8 cellular contexts compared by ENCODE assay signal in genomic region chr3:42600111-42600957, GRCh38. TPM values are rescaled to one million over a fixed set of nuclear protein-coding genes. Genes with fewer than 3 reads are reported as not detected.
DNase-seq lines count a peak whose midpoint lies in the region; ATAC-seq and TF ChIP-seq lines count a peak whose summit lies in the region.

TSS of gene NKTR (plus strand) at chr3:42600686. CDS start at chr3:42601007, 321 bp downstream.

- peaks cover 21% of the 10 kb centered on the region for H3K36me3 Mint-ChIP-seq in HFFc6 (ENCODE audit: low read depth)
- H3K36me3 Mint-ChIP-seq in activated naive CD4-positive, alpha-beta T cell treated with anti-CD3 and anti-CD28 coated beads, Interleukin-2, amount 10 ng/mL, durations not matched to agents 7 days and 5 days, result peaks cover 42% of the 10 kb centered on the region

- TF ChIP-seq CTCF in HFFc6 (IDR thresholded peaks at IDR 0.05) (peak; percentile 50; the same call in 1 of the 2 replicates), NB4 (IDR thresholded peaks at IDR 0.05; ENCODE audit: low read depth, low read length) (no peak), gastroesophageal sphincter (IDR thresholded peaks at IDR 0.05) (no peak), neutrophil (IDR thresholded peaks at IDR 0.05) (peak; percentile 56)

- WGBS in gastroesophageal sphincter (ENCODE audit: low coverage in 1 of 2), 2 donors, result 0% methylated on average over 8 to 16 of the region's 76 CpGs

- no peak for TF ChIP-seq EP300 in gastroesophageal sphincter (IDR thresholded peaks at IDR 0.05)

- H3K27me3 ChIP-seq in gastroesophageal sphincter (no peaks in the 10 kb centered on the region), neutrophil (no peaks in the 10 kb centered on the region)

- H3K9me3 ChIP-seq in SK-N-MC (ENCODE audit: low read depth, low read length), result no peaks in the 10 kb centered on the region
- H3K9me3 ChIP-seq in gastroesophageal sphincter, result peaks cover 0 to 7% (median 0%) of the 10 kb centered on the region in 3 donors
- H3K9me3 ChIP-seq in neutrophil, result no peaks in the 10 kb centered on the region

- H3K4me3 ChIP-seq in NB4 (ENCODE audit: low read depth, low read length), result peak within 1 kb of the TSS; percentile 96
- H3K4me3 ChIP-seq in SK-N-MC, result peak within 1 kb of the TSS; percentile 90
- peak within 1 kb of the TSS; percentile 49 to 87 for H3K4me3 ChIP-seq in gastroesophageal sphincter
- H3K4me3 ChIP-seq in neutrophil (ENCODE audit: low read depth in 1 of 2, low read length in 1 of 2), result peak within 1 kb of the TSS; percentile 66 to 92

- H3K9me3 Mint-ChIP-seq in HFFc6, result no peaks in the 10 kb centered on the region
- H3K9me3 Mint-ChIP-seq in activated naive CD4-positive, alpha-beta T cell treated with anti-CD3 and anti-CD28 coated beads, Interleukin-2, amount 10 ng/mL, durations not matched to agents 7 days and 5 days, result peaks cover 3% of the 10 kb centered on the region

- peak within 1 kb of the TSS; percentile 95 for H3K4me3 Mint-ChIP-seq in HFFc6
- peak within 1 kb of the TSS; percentile 93 for H3K4me3 Mint-ChIP-seq in activated naive CD4-positive, alpha-beta T cell treated with anti-CD3 and anti-CD28 coated beads, Interleukin-2, amount 10 ng/mL, durations not matched to agents 7 days and 5 days

- CTCF ChIA-PET in activated naive CD4-positive, alpha-beta T cell treated with anti-CD3 and anti-CD28 coated beads, Interleukin-2, amount 10 ng/mL, durations not matched to agents 7 days and 5 days (lab: Charles Lee), result interaction anchor here (1.1 to 3.1 kb wide), 4 partner anchors 9 to 37 kb away, joined by 3 to 14 read pairs (median 9); partner anchors contain the start of gene SS18L2

- peak; percentile 95 for ATAC-seq in gastroesophageal sphincter

- peak within 1 kb of the TSS; percentile 94 for H3K27ac ChIP-seq in SK-N-MC
- H3K27ac ChIP-seq in gastroesophageal sphincter, result peak within 1 kb of the TSS; percentile 79 to 98 (median 96)
- peak within 1 kb of the TSS; percentile 98 for H3K27ac ChIP-seq in neutrophil
- H3K27ac ChIP-seq in substantia nigra (ENCODE audit: low read depth, low read length, poor library complexity, severe bottlenecking), result peak within 1 kb of the TSS; percentile 92

- peaks cover 42% of the 10 kb centered on the region for H3K4me1 Mint-ChIP-seq in HFFc6 (ENCODE audit: low read depth)
- peaks cover 45% of the 10 kb centered on the region for H3K4me1 Mint-ChIP-seq in activated naive CD4-positive, alpha-beta T cell treated with anti-CD3 and anti-CD28 coated beads, Interleukin-2, amount 10 ng/mL, durations not matched to agents 7 days and 5 days

- peaks cover 5 to 34% (median 12%) of the 10 kb centered on the region in 3 donors for H3K4me1 ChIP-seq in gastroesophageal sphincter
- H3K4me1 ChIP-seq in neutrophil (ENCODE audit: control insufficient read depth in 1 of 2, insufficient read depth in 1 of 2, low read depth in 1 of 2, low read length in 1 of 2), result peaks cover 21 to 24% of the 10 kb centered on the region in 2 experiments

- DNase-seq in GM04503 (ENCODE audit: low read depth) (peak; percentile 81), HFFc6 (peak; percentile 98), NB4 (ENCODE audit: low read depth) (peak; percentile 99), SK-N-MC (ENCODE audit: low read depth, low spot score) (peak; percentile 85), substantia nigra (lab: John Stamatoyannopoulos, UW) (peak; percentile 45 to 97 (median 87))
- DNase-seq in activated naive CD4-positive, alpha-beta T cell treated with anti-CD3 and anti-CD28 coated beads, Interleukin-2, amount 10 ng/mL, durations not matched to agents 7 days and 5 days, result peak; percentile 100

- H3K27ac Mint-ChIP-seq in HFFc6, result peak within 1 kb of the TSS; percentile 95
- H3K27ac Mint-ChIP-seq in activated naive CD4-positive, alpha-beta T cell treated with anti-CD3 and anti-CD28 coated beads, Interleukin-2, amount 10 ng/mL, durations not matched to agents 7 days and 5 days, result peak within 1 kb of the TSS; percentile 100

- TF ChIP-seq POLR2A in NB4 (IDR thresholded peaks at IDR 0.05; ENCODE audit: extremely low read depth, insufficient read length) (peak; percentile 83), gastroesophageal sphincter (IDR thresholded peaks at IDR 0.05) (peak; percentile 77 to 79)

- H3K9ac ChIP-seq in SK-N-MC (ENCODE audit: insufficient read length), result peak within 1 kb of the TSS; percentile 97

- H3K36me3 ChIP-seq in SK-N-MC (ENCODE audit: insufficient read depth, low read length), result peaks cover 18% of the 10 kb centered on the region
- peaks cover 0 to 10% of the 10 kb centered on the region in 2 donors for H3K36me3 ChIP-seq in gastroesophageal sphincter
- H3K36me3 ChIP-seq in neutrophil, result no peaks in the 10 kb centered on the region

- H3K27me3 Mint-ChIP-seq in HFFc6 (ENCODE audit: insufficient read depth), result no peaks in the 10 kb centered on the region; the same call in none of the 2 replicates
- no peaks in the 10 kb centered on the region for H3K27me3 Mint-ChIP-seq in activated naive CD4-positive, alpha-beta T cell treated with anti-CD3 and anti-CD28 coated beads, Interleukin-2, amount 10 ng/mL, durations not matched to agents 7 days and 5 days

RNA-seq across cellular contexts. Expression of gene NKTR, which starts in this region (rescaled TPM):
- total RNA-seq in HFFc6 (2021; fragmentation: NEBNext Ultra II Directional; extraction: Animal tissue kit (Norgen Biotek cat#: 25700)), result 10 to 100 TPM; 27.8 to 32.7 (median 30.9) TPM
- total RNA-seq in gastroesophageal sphincter, result 100 to 1,000 TPM in 1 of 4 donors, 10 to 100 TPM in 3; 17.9 to 134 (median 56.3) TPM

Comparison
In these comparisons a context has a peak if more than half of its experiments do, and no peak if none do; other contexts are left out.
1. Peak in every context shown above with its lines: DNase-seq, ATAC-seq, H3K4me3 ChIP-seq and H3K27ac ChIP-seq.
2. CTCF ChIP-seq: peak in HFFc6 (single experiment) and neutrophil (single experiment); none in NB4 (single experiment) and gastroesophageal sphincter (0 of 4).